8 cellular contexts compared by ENCODE assay signal in the genomic region with DNA sequence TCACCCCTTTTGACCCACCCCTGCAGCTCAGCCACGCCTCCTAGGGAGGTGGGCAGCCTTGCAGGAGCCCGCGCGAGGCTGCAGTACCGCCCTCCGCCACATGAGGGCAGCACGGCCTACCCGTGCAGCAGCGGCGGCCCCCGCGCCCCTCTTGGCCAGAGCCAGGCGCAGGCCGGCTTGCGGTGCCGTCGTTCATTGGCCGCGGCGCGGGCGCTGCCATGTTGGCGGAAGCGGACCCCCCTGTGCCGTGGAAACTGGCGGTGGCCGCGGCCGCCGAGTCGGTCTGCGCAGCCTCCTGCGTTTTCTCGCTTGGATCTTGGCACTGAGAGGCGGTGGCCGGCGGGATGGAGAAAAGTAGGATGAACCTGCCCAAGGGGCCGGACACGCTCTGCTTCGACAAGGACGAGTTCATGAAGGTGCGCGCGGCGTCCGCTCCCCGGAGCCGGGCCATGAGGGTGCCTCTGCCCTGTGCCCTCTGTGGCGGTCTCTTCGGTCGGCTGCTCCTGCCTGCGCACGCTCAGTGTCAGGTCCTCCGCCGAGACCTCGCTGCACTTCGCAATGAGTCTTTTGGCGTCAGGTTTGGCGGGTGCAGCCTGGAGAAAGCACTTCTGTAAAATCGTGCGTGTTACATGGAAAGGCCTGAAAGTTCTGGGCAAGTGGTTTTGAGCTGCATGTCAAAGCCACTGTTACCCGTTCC. TPM values are rescaled to one million over a fixed set of nuclear protein-coding genes. Genes with fewer than 3 reads are reported as not detected.
DNase-seq lines count a peak whose midpoint lies in the region; ATAC-seq and TF ChIP-seq lines count a peak whose summit lies in the region.

A gene with protein sequence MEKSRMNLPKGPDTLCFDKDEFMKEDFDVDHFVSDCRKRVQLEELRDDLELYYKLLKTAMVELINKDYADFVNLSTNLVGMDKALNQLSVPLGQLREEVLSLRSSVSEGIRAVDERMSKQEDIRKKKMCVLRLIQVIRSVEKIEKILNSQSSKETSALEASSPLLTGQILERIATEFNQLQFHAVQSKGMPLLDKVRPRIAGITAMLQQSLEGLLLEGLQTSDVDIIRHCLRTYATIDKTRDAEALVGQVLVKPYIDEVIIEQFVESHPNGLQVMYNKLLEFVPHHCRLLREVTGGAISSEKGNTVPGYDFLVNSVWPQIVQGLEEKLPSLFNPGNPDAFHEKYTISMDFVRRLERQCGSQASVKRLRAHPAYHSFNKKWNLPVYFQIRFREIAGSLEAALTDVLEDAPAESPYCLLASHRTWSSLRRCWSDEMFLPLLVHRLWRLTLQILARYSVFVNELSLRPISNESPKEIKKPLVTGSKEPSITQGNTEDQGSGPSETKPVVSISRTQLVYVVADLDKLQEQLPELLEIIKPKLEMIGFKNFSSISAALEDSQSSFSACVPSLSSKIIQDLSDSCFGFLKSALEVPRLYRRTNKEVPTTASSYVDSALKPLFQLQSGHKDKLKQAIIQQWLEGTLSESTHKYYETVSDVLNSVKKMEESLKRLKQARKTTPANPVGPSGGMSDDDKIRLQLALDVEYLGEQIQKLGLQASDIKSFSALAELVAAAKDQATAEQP (plus strand): TSS at position 219 of the 697 bp plus-strand sequence. CDS start 126 bp downstream, at position 345.

- under 1% methylated on average over 54 of the region's 62 CpGs for WGBS in smooth muscle cell (ENCODE audit: low lambda C conversion rate)

- CTCF ChIA-PET in AG04449 (lab: Yijun Ruan, JAX), result interaction anchor here (0.6 to 4.2 kb wide), 34 partner anchors 8 to 569 kb away, joined by 3 to 60 read pairs (median 5); a partner anchor contains a TSS

- peaks cover 34% of the 10 kb centered on the region for H4K20me1 ChIP-seq in smooth muscle cell (ENCODE audit: low read depth)

- peak within 1 kb of the TSS; percentile 97 for H3K4me3 ChIP-seq in AG04449 (ENCODE audit: low read depth, low read length)
- peak within 1 kb of the TSS; percentile 73 to 85 (median 75) for H3K4me3 ChIP-seq in breast epithelium
- peak within 1 kb of the TSS; percentile 97 for H3K4me3 ChIP-seq in iPS-20b (ENCODE audit: low read length)
- peak within 1 kb of the TSS; percentile 88 for H3K4me3 ChIP-seq in smooth muscle cell

- H3K4me1 ChIP-seq in breast epithelium (peaks cover 0 to 18% of the 10 kb centered on the region in 2 donors), iPS-20b (ENCODE audit: insufficient read depth, low read length) (peaks cover 7% of the 10 kb centered on the region; the same call in 1 of the 2 replicates), smooth muscle cell (ENCODE audit: low read depth) (peaks cover 15% of the 10 kb centered on the region)

- intact Hi-C loops in breast epithelium (cut with DNase I; ENCODE audit: low total_unique reads), result loop anchor here (5.0 kb wide), 1 partner anchor 1195 kb away; no protein-coding TSS in a partner anchor

- H2AFZ ChIP-seq in smooth muscle cell (ENCODE audit: low read depth), result peak within 1 kb of the TSS; percentile 85

- peaks cover 37% of the 10 kb centered on the region for H3K79me2 ChIP-seq in smooth muscle cell (ENCODE audit: low read depth)

- peak; percentile 100 for TF ChIP-seq CTCF in AG04449 (IDR thresholded peaks at IDR 0.05; ENCODE audit: insufficient read depth, low read length, missing control alignments)
- TF ChIP-seq CTCF in VCaP (conservative IDR thresholded peaks at IDR 0.05), result peak; percentile 99
- peak; percentile 93 to 99 (median 94) for TF ChIP-seq CTCF in breast epithelium (IDR thresholded peaks at IDR 0.05)
- TF ChIP-seq CTCF in smooth muscle cell (IDR thresholded peaks at IDR 0.05; ENCODE audit: borderline replicate concordance, insufficient read depth, poor library complexity, severe bottlenecking), result peak; percentile 100

- H3K4me2 ChIP-seq in smooth muscle cell, result peak within 1 kb of the TSS; percentile 96

- H3K27ac ChIP-seq in VCaP (peak within 1 kb of the TSS; percentile 81), breast epithelium (peak within 1 kb of the TSS; percentile 78 to 79), iPS-20b (ENCODE audit: low read length) (no peak within 1 kb of the TSS), smooth muscle cell (ENCODE audit: low read depth) (peak within 1 kb of the TSS; percentile 76)

- POLR2A ChIA-PET in AG04449 (lab: Yijun Ruan, JAX), result interaction anchor here (0.6 to 1.2 kb wide), 2 partner anchors 131 to 238 kb away, joined by 4 read pairs; no protein-coding TSS in a partner anchor

- peak; percentile 26 for DNase-seq in AG04449 (ENCODE audit: low read depth, low spot score)
- DNase-seq in NCI-H2171 (lab: John Stamatoyannopoulos, UW), result peak; percentile 93
- DNase-seq in breast epithelium (ENCODE audit: low spot score in 2 of 2), result peak; percentile 81 to 92
- peak; percentile 96 for DNase-seq in smooth muscle cell (lab: John Stamatoyannopoulos, UW; ENCODE audit: unreplicated experiment)

- H3K27me3 ChIP-seq in breast epithelium (peaks cover 0 to 5% of the 10 kb centered on the region in 2 donors), iPS-20b (ENCODE audit: insufficient read depth, low read length) (no peaks in the 10 kb centered on the region), smooth muscle cell (ENCODE audit: low read depth) (peaks cover 22% of the 10 kb centered on the region)

- peaks cover 4% of the 10 kb centered on the region for H3F3A ChIP-seq in smooth muscle cell (ENCODE audit: low read depth)

- no peak for TF ChIP-seq POLR2A in breast epithelium (IDR thresholded peaks at IDR 0.05)

- no peaks in the 10 kb centered on the region for H3K9me3 ChIP-seq in breast epithelium
- no peaks in the 10 kb centered on the region for H3K9me3 ChIP-seq in iPS-20b (ENCODE audit: insufficient read depth, low read depth, low read length)
- no peaks in the 10 kb centered on the region for H3K9me3 ChIP-seq in smooth muscle cell (replicated peaks; ENCODE audit: low read depth)

- ATAC-seq in GM18867 (IDR thresholded peaks at IDR 0.05; ENCODE audit: unreplicated experiment), result peak; percentile 96
- ATAC-seq in HG03103 (IDR thresholded peaks at IDR 0.05; ENCODE audit: low read depth, unreplicated experiment), result peak; percentile 93

- no peaks in the 10 kb centered on the region for H3K36me3 ChIP-seq in breast epithelium
- peaks cover 8% of the 10 kb centered on the region; the same call in 1 of the 2 replicates for H3K36me3 ChIP-seq in iPS-20b (ENCODE audit: insufficient read depth, low read depth, low read length)
- no peaks in the 10 kb centered on the region for H3K36me3 ChIP-seq in smooth muscle cell (ENCODE audit: low read depth)

- H3K9ac ChIP-seq in iPS-20b (ENCODE audit: low read depth, low read length) (peak within 1 kb of the TSS; percentile 84), smooth muscle cell (ENCODE audit: low read depth) (peak within 1 kb of the TSS; percentile 66)

RNA-seq across cellular contexts. Expression of the gene that starts here (rescaled TPM):
- total RNA-seq in breast epithelium, result 10 to 100 TPM; 22.9 to 44.3 (median 33.4) TPM
- total RNA-seq in smooth muscle cell, result 23.8 and 31.5 TPM in 2 replicates
- polyA plus RNA-seq in smooth muscle cell, result 13.3 and 16.5 TPM in 2 replicates

Comparison
In these comparisons a context has a peak if more than half of its experiments do, and no peak if none do; other contexts are left out.
1. DNase-seq: peak in every context shown above with its lines; median percentile 96 in smooth muscle cell; 93 in NCI-H2171; 86 in breast epithelium; 26 in AG04449.